In the genomic region with DNA sequence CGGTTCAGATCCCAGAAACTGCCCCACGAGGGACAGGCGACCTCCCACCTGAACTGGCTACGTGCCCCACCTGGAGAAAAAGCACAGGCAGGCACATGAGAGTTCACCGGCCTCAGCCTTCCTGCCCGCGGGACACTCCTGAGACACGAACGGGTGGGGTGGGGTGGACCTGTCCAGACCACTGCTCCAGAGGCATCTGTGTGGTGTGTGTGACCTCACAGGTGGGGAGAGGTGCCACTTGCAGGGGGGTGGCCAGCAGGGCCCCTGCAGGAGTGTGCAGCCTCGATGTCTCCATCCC, we compare ENCODE assay signal across 12 cellular contexts.
"Had no signal": no experiment of that assay in that cellular context is flagged by ENCODE, and none has a peak within 500 bp of the region (broad histone marks: within the 10 kb centered on the region; RNA-seq: fewer than 3 reads in every experiment).

No MANE protein-coding gene starts in this region.

- H3K4me3 ChIP-seq: body of pancreas, lower lobe of right lung, ovary, transverse colon had no signal

- H3K27me3 Mint-ChIP-seq: naive B cell had no signal

- H3K27ac Mint-ChIP-seq: activated naive CD4-positive, alpha-beta T cell treated with anti-CD3 and anti-CD28 coated beads for 36 hours; T-helper 2 cell treated with Interferon-gamma antibody and Interleukin-4, amounts not matched to agents 5 μg/mL and 100 μg/mL, for 36 hours had no signal

- H3K9me3 Mint-ChIP-seq: activated naive CD4-positive, alpha-beta T cell treated with anti-CD3 and anti-CD28 coated beads for 36 hours; naive B cell; T-helper 2 cell treated with Interferon-gamma antibody and Interleukin-4, amounts not matched to agents 5 μg/mL and 100 μg/mL, for 36 hours had no signal

- H3K27me3 ChIP-seq: body of pancreas, ovary, transverse colon had no signal

- H3K4me1 ChIP-seq: body of pancreas, lower lobe of right lung, transverse colon had no signal

- H3K36me3 ChIP-seq: ovary had no signal

- H3K27ac ChIP-seq: body of pancreas, lower lobe of right lung, ovary, transverse colon had no signal

- ATAC-seq: activated CD4-positive, CD25-positive, alpha-beta regulatory T cell treated with anti-CD3 and anti-CD28 coated beads, Interleukin-2, amount 50 U/mL, for 24 hours; body of pancreas; lower lobe of right lung had no signal

- H3K9me3 ChIP-seq: body of pancreas, lower lobe of right lung, ovary, transverse colon had no signal

- H3K4me3 Mint-ChIP-seq: activated naive CD4-positive, alpha-beta T cell treated with anti-CD3 and anti-CD28 coated beads for 36 hours; naive B cell; T-helper 2 cell treated with Interferon-gamma antibody and Interleukin-4, amounts not matched to agents 5 μg/mL and 100 μg/mL, for 36 hours had no signal

- DNase-seq: activated naive CD4-positive, alpha-beta T cell treated with anti-CD3 and anti-CD28 coated beads for 36 hours; body of pancreas; glutamatergic neuron; lower lobe of right lung; naive B cell; SIG-M5; stimulated activated CD4-positive, alpha-beta T cell treated with anti-CD3 and anti-CD28 coated beads, Interleukin-15, amount 100 ng/mL, for 24 hours; stimulated activated CD4-positive, alpha-beta T cell treated with anti-CD3 and anti-CD28 coated beads, Interleukin-4, amount 100 ng/mL, for 24 hours; transverse colon had no signal
